Comparison of ENCODE assay signal across 2 cellular contexts in the genomic region with DNA sequence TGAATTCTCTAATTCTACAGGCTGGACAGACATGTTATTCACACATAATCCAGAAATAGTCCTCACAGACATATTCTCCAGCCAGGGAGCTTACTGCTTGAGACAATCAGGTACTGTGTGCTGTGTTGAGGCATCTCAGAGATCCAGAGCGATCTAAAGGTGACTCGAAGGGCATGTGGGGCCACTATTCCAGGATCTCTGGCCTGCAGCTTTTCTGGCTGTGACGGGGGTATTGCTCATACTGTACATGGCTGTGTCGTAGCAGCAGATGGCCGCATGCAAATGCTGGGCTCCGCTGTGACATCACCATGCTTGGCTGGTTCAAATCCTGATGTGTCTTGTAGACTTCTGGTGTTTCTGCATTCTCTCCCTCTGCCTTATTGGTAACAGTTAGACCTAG.
TF ChIP-seq lines count a peak whose summit lies in the region.

No MANE protein-coding gene starts in this region.

TF ChIP-seq in IMR-90, 13 proteins besides CTCF, POLR2A, EP300 and RAD21:
- TF ChIP-seq MXI1 (IDR thresholded peaks at IDR 0.05; ENCODE audit: borderline replicate concordance, low read depth, low read length) (no peak), FOS (IDR thresholded peaks at IDR 0.05; ENCODE audit: low read depth, low read length) (no peak), BHLHE40 (IDR thresholded peaks at IDR 0.05; ENCODE audit: low read depth, low read length) (no peak), SMC3 (IDR thresholded peaks at IDR 0.05; ENCODE audit: low read depth, low read length) (no peak), RFX5 (IDR thresholded peaks at IDR 0.05; ENCODE audit: low read depth, low read length) (no peak), MAFK (IDR thresholded peaks at IDR 0.05; ENCODE audit: low read depth, low read length) (no peak), CHD1 (IDR thresholded peaks at IDR 0.05; ENCODE audit: low read depth, low read length) (no peak), RCOR1 (IDR thresholded peaks at IDR 0.05; ENCODE audit: insufficient replicate concordance, low read length) (no peak), MAZ (IDR thresholded peaks at IDR 0.05; ENCODE audit: borderline replicate concordance, low read depth, low read length) (no peak)
- TF ChIP-seq, protein P1, sequence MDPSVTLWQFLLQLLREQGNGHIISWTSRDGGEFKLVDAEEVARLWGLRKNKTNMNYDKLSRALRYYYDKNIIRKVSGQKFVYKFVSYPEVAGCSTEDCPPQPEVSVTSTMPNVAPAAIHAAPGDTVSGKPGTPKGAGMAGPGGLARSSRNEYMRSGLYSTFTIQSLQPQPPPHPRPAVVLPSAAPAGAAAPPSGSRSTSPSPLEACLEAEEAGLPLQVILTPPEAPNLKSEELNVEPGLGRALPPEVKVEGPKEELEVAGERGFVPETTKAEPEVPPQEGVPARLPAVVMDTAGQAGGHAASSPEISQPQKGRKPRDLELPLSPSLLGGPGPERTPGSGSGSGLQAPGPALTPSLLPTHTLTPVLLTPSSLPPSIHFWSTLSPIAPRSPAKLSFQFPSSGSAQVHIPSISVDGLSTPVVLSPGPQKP (IDR thresholded peaks at IDR 0.05; ENCODE audit: borderline replicate concordance, low read depth, low read length), result no peak

TF ChIP-seq in K562, 482 proteins besides CTCF, POLR2A, EP300 and RAD21:
- no peak for TF ChIP-seq HDAC6 (IDR thresholded peaks at IDR 0.05; ENCODE audit: low read depth, low read length)
